ENCODE assay signal across 8 cellular contexts in genomic region chr19:5978606-5979552, GRCh38. TPM values are rescaled to one million over a fixed set of nuclear protein-coding genes. Genes with fewer than 3 reads are reported as not detected.
A peak's percentile ranks its signal among the peaks of the same experiment; 100 is the strongest.
DNase-seq lines count a peak whose midpoint lies in the region; ATAC-seq and TF ChIP-seq lines count a peak whose summit lies in the region.

No MANE protein-coding gene starts in this region.

- TF ChIP-seq CTCF in Panc1 (IDR thresholded peaks at IDR 0.05) (no peak), osteocyte (IDR thresholded peaks at IDR 0.05) (no peak)

- CTCF ChIA-PET in CD8-positive, alpha-beta memory T cell (lab: Charles Lee), result interaction anchor here (1.1 to 6.8 kb wide), 8 partner anchors 8 to 289 kb away, joined by 3 to 43 read pairs (median 6); partner anchors contain the start of gene NDUFA11
- CTCF ChIA-PET in Panc1 (lab: Charles Lee), result interaction anchor here (1.2 kb wide), 1 partner anchor 11 kb away, joined by 3 read pairs; no protein-coding TSS in a partner anchor

- peak overlapping the region; percentile 89 to 98 (median 94) for H3K27ac Mint-ChIP-seq in CD8-positive, alpha-beta memory T cell
- H3K27ac Mint-ChIP-seq in osteocyte (ENCODE audit: unreplicated experiment), result peak overlapping the region; percentile 96

- DNase-seq in CD8-positive, alpha-beta memory T cell, result no peak
- DNase-seq in Panc1 (ENCODE audit: low read depth, low spot score), result no peak
- no peak for DNase-seq in epithelial cell of prostate (ENCODE audit: low read depth, low spot score)
- no peak for DNase-seq in osteocyte (ENCODE audit: extremely low spot score, unreplicated experiment)
- no peak for DNase-seq in NCI-H1694 (lab: John Stamatoyannopoulos, UW)

- in situ Hi-C loops in Panc1 (cut with HindIII; ENCODE audit: low pct_unique_long_range_greater_than_20kb, low sequenced_read_pairs), result no loop called here

- intact Hi-C loops in Panc1 (cut with micrococcal nuclease; ENCODE audit: unreplicated experiment), result no loop called here

- peak overlapping the region; percentile 80 for H3K27ac ChIP-seq in CD8-positive, alpha-beta memory T cell (ENCODE audit: low read depth, low read length)
- H3K27ac ChIP-seq in Panc1 (ENCODE audit: low read length) (peak overlapping the region; percentile 84), epithelial cell of prostate (peak overlapping the region; percentile 62)

- peaks cover 54% of the 10 kb centered on the region for H3K4me1 ChIP-seq in CD8-positive, alpha-beta memory T cell (ENCODE audit: insufficient read depth, low read length)
- H3K4me1 ChIP-seq in Panc1 (ENCODE audit: control insufficient read depth, insufficient read depth, low read length), result peaks cover 7% of the 10 kb centered on the region

- peaks cover 56 to 74% (median 69%) of the 10 kb centered on the region in 3 donors for H3K4me1 Mint-ChIP-seq in CD8-positive, alpha-beta memory T cell
- peaks cover 42% of the 10 kb centered on the region for H3K4me1 Mint-ChIP-seq in osteocyte (ENCODE audit: unreplicated experiment)

- peaks cover 0 to 32% (median 3%) of the 10 kb centered on the region in 3 donors for H3K36me3 Mint-ChIP-seq in CD8-positive, alpha-beta memory T cell
- peaks cover 8% of the 10 kb centered on the region for H3K36me3 Mint-ChIP-seq in osteocyte (ENCODE audit: unreplicated experiment)

- peak overlapping the region; percentile 92 to 96 (median 94) for H3K4me3 Mint-ChIP-seq in CD8-positive, alpha-beta memory T cell
- peak overlapping the region; percentile 92 for H3K4me3 Mint-ChIP-seq in osteocyte (ENCODE audit: unreplicated experiment)

- H3K4me3 ChIP-seq in CD8-positive, alpha-beta memory T cell (ENCODE audit: low read length), result peak overlapping the region; percentile 72
- peak overlapping the region; percentile 70 to 82 for H3K4me3 ChIP-seq in Panc1 (ENCODE audit: low read depth in 2 of 2, low read length in 2 of 2)

- H3K36me3 ChIP-seq in CD8-positive, alpha-beta memory T cell (ENCODE audit: insufficient read depth, low read length), result peaks cover 4% of the 10 kb centered on the region
- H3K36me3 ChIP-seq in Panc1 (ENCODE audit: control insufficient read depth, insufficient read depth, low read length), result no peaks in the 10 kb centered on the region; the same call in 1 of the 2 replicates

- no peaks in the 10 kb centered on the region for H3K27me3 ChIP-seq in CD8-positive, alpha-beta memory T cell (ENCODE audit: insufficient read depth, low read length, poor library complexity, severe bottlenecking)
- H3K27me3 ChIP-seq in Panc1 (ENCODE audit: control insufficient read depth, insufficient read depth, low read length), result no peaks in the 10 kb centered on the region

- H3K9me3 ChIP-seq in CD8-positive, alpha-beta memory T cell (ENCODE audit: low read length), result no peaks in the 10 kb centered on the region
- H3K9me3 ChIP-seq in Panc1 (ENCODE audit: control insufficient read depth, insufficient read depth, low read depth, low read length), result no peaks in the 10 kb centered on the region

- POLR2A ChIA-PET in CD8-positive, alpha-beta memory T cell (lab: Charles Lee), result interaction anchor here (0.6 to 2.3 kb wide), 4 partner anchors 11 to 75 kb away, joined by 4 to 14 read pairs (median 8); partner anchors contain the start of genes NDUFA11 and VMAC
- POLR2A ChIA-PET in Panc1 (lab: Charles Lee), result no interaction called here

- H3K27me3 Mint-ChIP-seq in CD8-positive, alpha-beta memory T cell, result peaks cover 0 to 2% of the 10 kb centered on the region in 2 donors
- H3K27me3 Mint-ChIP-seq in osteocyte (ENCODE audit: unreplicated experiment), result no peaks in the 10 kb centered on the region

- ATAC-seq in Panc1 (no peak), HG03039 (IDR thresholded peaks at IDR 0.05; ENCODE audit: unreplicated experiment) (no peak), HG02884 (IDR thresholded peaks at IDR 0.05; ENCODE audit: unreplicated experiment) (no peak), GM21619 (IDR thresholded peaks at IDR 0.05; ENCODE audit: unreplicated experiment) (no peak)

- H3K9me3 Mint-ChIP-seq in CD8-positive, alpha-beta memory T cell, result no peaks in the 10 kb centered on the region
- no peaks in the 10 kb centered on the region for H3K9me3 Mint-ChIP-seq in osteocyte (ENCODE audit: unreplicated experiment)

- BruUV-seq in Panc1 (replicated peaks; lab: Mats Ljungman, UMichigan), result TSS peak; percentile 95

RNA-seq across cellular contexts. Expression of gene RANBP3, which starts 0.9 kb away (rescaled TPM):
- 10 to 100 TPM; 94.8 to 97.6 TPM for total RNA-seq in CD8-positive, alpha-beta memory T cell
- polyA plus RNA-seq in CD8-positive, alpha-beta memory T cell, result 9.7 TPM
- 54.6 TPM for total RNA-seq in Panc1 (2021; ENCODE audit: unreplicated experiment)
- polyA plus RNA-seq in Panc1 (2012; ENCODE audit: insufficient read length), result 69.7 TPM
- 74.9 and 81.9 TPM in 2 replicates for total RNA-seq in osteocyte
